Comparison of ENCODE assay signal across 8 cellular contexts in the genomic region with DNA sequence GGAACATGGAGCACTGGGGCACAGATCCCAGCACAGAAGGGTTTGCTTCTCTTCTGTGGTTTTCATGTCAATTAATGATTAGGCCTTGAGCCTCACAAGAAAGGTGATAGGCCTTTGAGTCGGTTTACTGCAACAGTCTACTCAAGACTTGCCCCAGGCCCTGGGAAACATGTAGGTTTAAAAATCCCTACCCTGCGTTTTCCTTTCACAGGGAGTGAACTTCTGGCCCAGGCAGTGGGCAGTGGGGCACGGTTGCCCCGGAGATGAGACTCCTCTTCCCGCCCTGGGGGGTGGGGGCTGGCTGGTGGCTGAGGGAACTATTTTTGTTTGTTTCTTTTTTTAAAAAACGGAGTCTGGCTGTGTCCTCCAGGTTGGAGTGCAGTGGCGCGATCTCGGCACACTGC. TPM values are rescaled to one million over a fixed set of nuclear protein-coding genes. Genes with fewer than 3 reads are reported as not detected.
DNase-seq lines count a peak whose midpoint lies in the region; ATAC-seq and TF ChIP-seq lines count a peak whose summit lies in the region.

No MANE protein-coding gene starts in this region.

- peak overlapping the region; percentile 37 for H3K9ac ChIP-seq in adipocyte (ENCODE audit: low read length)

- H3K27ac ChIP-seq in left lung = peak overlapping the region; percentile 79
- H3K27ac ChIP-seq in tibial nerve = peak overlapping the region; percentile 3 to 92 (median 85)

- H3K4me3 Mint-ChIP-seq in activated naive CD4-positive, alpha-beta T cell treated with anti-CD3 and anti-CD28 coated beads, Interleukin-2, amount 10 ng/mL, durations not matched to agents 7 days and 5 days = peak overlapping the region; percentile 81

- H3K9me3 Mint-ChIP-seq in activated naive CD4-positive, alpha-beta T cell treated with anti-CD3 and anti-CD28 coated beads, Interleukin-2, amount 10 ng/mL, durations not matched to agents 7 days and 5 days = no peaks in the 10 kb centered on the region
- no peaks in the 10 kb centered on the region for H3K9me3 Mint-ChIP-seq in activated naive CD4-positive, alpha-beta T cell treated with anti-CD3 and anti-CD28 coated beads, Interleukin-2, amount 50 U/mL, for 72 hours

- no peak for TF ChIP-seq EP300 in tibial nerve (IDR thresholded peaks at IDR 0.05)

- no peak for DNase-seq in activated naive CD4-positive, alpha-beta T cell treated with anti-CD3 and anti-CD28 coated beads, Interleukin-2, amount 10 ng/mL, durations not matched to agents 7 days and 5 days
- no peak for DNase-seq in activated naive CD4-positive, alpha-beta T cell treated with anti-CD3 and anti-CD28 coated beads, Interleukin-2, amount 50 U/mL, for 72 hours (ENCODE audit: low spot score in 2 of 2)
- DNase-seq in adipocyte (ENCODE audit: low read depth) = no peak
- DNase-seq in left lung = peak in 1 of 2 donors; percentile 73
- no peak for DNase-seq in tibial nerve (ENCODE audit: low spot score in 2 of 2)
- DNase-seq in putamen (ENCODE audit: low spot score) = no peak
- no peak for DNase-seq in stimulated activated CD4-positive, alpha-beta T cell treated with anti-CD3 and anti-CD28 coated beads, Interleukin-4, amount 100 ng/mL, for 1 hour

- H3K27me3 ChIP-seq in adipocyte (replicated peaks; ENCODE audit: control insufficient read depth, insufficient read depth, low read length) (no peaks in the 10 kb centered on the region), left lung (peaks cover 0 to 17% of the 10 kb centered on the region in 2 donors), tibial nerve (no peaks in the 10 kb centered on the region)

- ATAC-seq in activated naive CD4-positive, alpha-beta T cell treated with anti-CD3 and anti-CD28 coated beads, Interleukin-2, amount 50 U/mL, for 72 hours = no peak
- peak; percentile 1 for ATAC-seq in left lung
- ATAC-seq in HG03439 (IDR thresholded peaks at IDR 0.05; ENCODE audit: unreplicated experiment) = no peak

- 24 to 39% methylated on average over 9 of the region's 9 CpGs for WGBS in tibial nerve, 2 donors

- TF ChIP-seq CTCF in left lung (IDR thresholded peaks at IDR 0.05) (no peak), tibial nerve (IDR thresholded peaks at IDR 0.05) (no peak)

- no peaks in the 10 kb centered on the region for H3K36me3 ChIP-seq in adipocyte (ENCODE audit: control insufficient read depth, insufficient read depth, low read length, severe bottlenecking)
- no peaks in the 10 kb centered on the region for H3K36me3 ChIP-seq in left lung
- H3K36me3 ChIP-seq in tibial nerve = no peaks in the 10 kb centered on the region

- H3K4me3 ChIP-seq in adipocyte (ENCODE audit: low read length) (peak overlapping the region; percentile 88), left lung (peak overlapping the region; percentile 83 to 86), tibial nerve (peak overlapping the region; percentile 72 to 97 (median 90))

- peaks cover 25% of the 10 kb centered on the region for H3K4me1 Mint-ChIP-seq in activated naive CD4-positive, alpha-beta T cell treated with anti-CD3 and anti-CD28 coated beads, Interleukin-2, amount 10 ng/mL, durations not matched to agents 7 days and 5 days

- H3K9me3 ChIP-seq in adipocyte (ENCODE audit: control insufficient read depth, low read length) (no peaks in the 10 kb centered on the region), left lung (no peaks in the 10 kb centered on the region), tibial nerve (no peaks in the 10 kb centered on the region)

- H3K36me3 Mint-ChIP-seq in activated naive CD4-positive, alpha-beta T cell treated with anti-CD3 and anti-CD28 coated beads, Interleukin-2, amount 10 ng/mL, durations not matched to agents 7 days and 5 days = no peaks in the 10 kb centered on the region
- H3K36me3 Mint-ChIP-seq in activated naive CD4-positive, alpha-beta T cell treated with anti-CD3 and anti-CD28 coated beads, Interleukin-2, amount 50 U/mL, for 72 hours = peaks cover 6% of the 10 kb centered on the region in 2 donors

- H3K4me1 ChIP-seq in adipocyte (ENCODE audit: control insufficient read depth, insufficient read depth, low read length) (peaks cover 5% of the 10 kb centered on the region), left lung (peaks cover 5 to 22% of the 10 kb centered on the region in 2 donors), tibial nerve (peaks cover 0 to 51% (median 11%) of the 10 kb centered on the region in 4 donors)

- intact Hi-C loops in left lung (cut with DNase I) = no loop called here

- TF ChIP-seq POLR2A in tibial nerve (IDR thresholded peaks at IDR 0.05) = no peak

- peak overlapping the region; percentile 49 for H3K27ac Mint-ChIP-seq in activated naive CD4-positive, alpha-beta T cell treated with anti-CD3 and anti-CD28 coated beads, Interleukin-2, amount 10 ng/mL, durations not matched to agents 7 days and 5 days
- H3K27ac Mint-ChIP-seq in activated naive CD4-positive, alpha-beta T cell treated with anti-CD3 and anti-CD28 coated beads, Interleukin-2, amount 50 U/mL, for 72 hours = no peak overlapping the region

- peaks cover 35% of the 10 kb centered on the region for H3K27me3 Mint-ChIP-seq in activated naive CD4-positive, alpha-beta T cell treated with anti-CD3 and anti-CD28 coated beads, Interleukin-2, amount 10 ng/mL, durations not matched to agents 7 days and 5 days

- CTCF ChIA-PET in activated naive CD4-positive, alpha-beta T cell treated with anti-CD3 and anti-CD28 coated beads, Interleukin-2, amount 10 ng/mL, durations not matched to agents 7 days and 5 days (lab: Charles Lee) = interaction anchor here (0.8 to 2.2 kb wide), 5 partner anchors 10 to 107 kb away, joined by 3 to 8 read pairs (median 4); no protein-coding TSS in a partner anchor

RNA-seq across cellular contexts. Expression of a gene that starts 0.6 kb away (rescaled TPM):
- 10 to 100 TPM; 43.9 to 65.0 TPM for total RNA-seq in activated naive CD4-positive, alpha-beta T cell treated with anti-CD3 and anti-CD28 coated beads, Interleukin-2, amount 50 U/mL, for 72 hours
- 10 to 100 TPM; 18.6 to 31.4 TPM for total RNA-seq in left lung
- total RNA-seq in tibial nerve = 10 to 100 TPM; 35.0 to 96.0 (median 51.7) TPM
